ENCODE assay signal across 19 cellular contexts in genomic region chr7:90599038-90599437, GRCh38. TPM values are rescaled to one million over a fixed set of nuclear protein-coding genes. Genes with fewer than 3 reads are reported as not detected.
A peak's percentile ranks its signal among the peaks of the same experiment; 100 is the strongest.
DNase-seq lines count a peak whose midpoint lies in the region; ATAC-seq and TF ChIP-seq lines count a peak whose summit lies in the region.
"Had no signal": no experiment of that assay in that cellular context is flagged by ENCODE, and none has a peak within 500 bp of the region (broad histone marks: within the 10 kb centered on the region; RNA-seq: fewer than 3 reads in every experiment).

No MANE protein-coding gene starts in this region.

- peak overlapping the region; percentile 28; the same call in 1 of the 2 replicates for H3K4me2 ChIP-seq in BLaER1
- H3K4me2 ChIP-seq: PC-9 had no signal

- TF ChIP-seq CTCF in NB4 (IDR thresholded peaks at IDR 0.05; ENCODE audit: low read depth, low read length) (no peak), brain microvascular endothelial cell (IDR thresholded peaks at IDR 0.05; ENCODE audit: low read depth, low read length, missing control alignments) (no peak), neural crest cell (conservative IDR thresholded peaks at IDR 0.05) (no peak), GM10248 (IDR thresholded peaks at IDR 0.05; ENCODE audit: control extremely low read depth, extremely low read depth, low read depth, missing control alignments) (no peak)
- TF ChIP-seq CTCF in CD4-positive, alpha-beta T cell (IDR thresholded peaks at IDR 0.05): no peak

- DNase-seq in NB4 (ENCODE audit: low read depth): peak; percentile 31
- DNase-seq in brain microvascular endothelial cell: peak; percentile 31
- no peak for DNase-seq in neural crest cell (ENCODE audit: low read depth, low spot score)
- DNase-seq in GM10248 (ENCODE audit: extremely low spot score): no peak
- DNase-seq in CD4-positive, alpha-beta T cell: no peak
- no peak for DNase-seq in activated CD4-positive, alpha-beta memory T cell treated with anti-CD3 and anti-CD28 coated beads, Interleukin-2, amount 10 ng/mL, durations not matched to agents 7 days and 5 days
- DNase-seq: activated CD4-positive, alpha-beta T cell treated with anti-CD3 and anti-CD28 coated beads, Interleukin-2, amount 50 U/mL, for 1 hour; activated naive CD4-positive, alpha-beta T cell treated with Interleukin-2 at 50 U/mL for 16 hours; activated T-cell treated with anti-CD3 and anti-CD28 coated beads for 4 hours; head of caudate nucleus; KG1; NCI-H2171; NCI-H748 treated with DMSO at 0.1 percent for 48 hours; PC-9 had no signal

- H4K20me1 ChIP-seq in BLaER1: peaks cover 19% of the 10 kb centered on the region; the same call in 1 of the 2 replicates

- no peak overlapping the region for H3K4me3 ChIP-seq in BLaER1
- H3K4me3 ChIP-seq in NB4 (ENCODE audit: low read depth, low read length): peak overlapping the region; percentile 19
- H3K4me3 ChIP-seq in brain microvascular endothelial cell (ENCODE audit: low read depth, low read length): no peak overlapping the region
- H3K4me3 ChIP-seq: PC-9, right atrium auricular region had no signal

- no peaks in the 10 kb centered on the region for H3K27me3 ChIP-seq in BLaER1
- H3K27me3 ChIP-seq in brain microvascular endothelial cell (replicated peaks): no peaks in the 10 kb centered on the region
- H3K27me3 ChIP-seq in CD4-positive, alpha-beta T cell (ENCODE audit: control insufficient read depth, insufficient read depth, low read length): peaks cover 25% of the 10 kb centered on the region
- H3K27me3 ChIP-seq: right atrium auricular region had no signal

- peaks cover 34% of the 10 kb centered on the region for H3K4me1 Mint-ChIP-seq in neural crest cell
- H3K4me1 Mint-ChIP-seq in CD4-positive, alpha-beta T cell (ENCODE audit: low read depth): peaks cover 21% of the 10 kb centered on the region
- peaks cover 11% of the 10 kb centered on the region for H3K4me1 Mint-ChIP-seq in activated CD4-positive, alpha-beta memory T cell treated with anti-CD3 and anti-CD28 coated beads, Interleukin-2, amount 10 ng/mL, durations not matched to agents 7 days and 5 days

- H3K9me3 Mint-ChIP-seq in neural crest cell: no peaks in the 10 kb centered on the region
- no peaks in the 10 kb centered on the region for H3K9me3 Mint-ChIP-seq in CD4-positive, alpha-beta T cell
- no peaks in the 10 kb centered on the region for H3K9me3 Mint-ChIP-seq in activated CD4-positive, alpha-beta memory T cell treated with anti-CD3 and anti-CD28 coated beads, Interleukin-2, amount 10 ng/mL, durations not matched to agents 7 days and 5 days
- H3K9me3 Mint-ChIP-seq: memory B cell had no signal

- intact Hi-C loops in CD4-positive, alpha-beta T cell (cut with DNase I, micrococcal nuclease): no loop called here

- in situ Hi-C loops in brain microvascular endothelial cell (cut with HindIII; ENCODE audit: low pct_ligation_motif_present, low sequenced_read_pairs): no loop called here

- no peaks in the 10 kb centered on the region for H3K27me3 Mint-ChIP-seq in neural crest cell (ENCODE audit: low read depth)
- H3K27me3 Mint-ChIP-seq in CD4-positive, alpha-beta T cell: peaks cover 70% of the 10 kb centered on the region
- peaks cover 40% of the 10 kb centered on the region for H3K27me3 Mint-ChIP-seq in activated CD4-positive, alpha-beta memory T cell treated with anti-CD3 and anti-CD28 coated beads, Interleukin-2, amount 10 ng/mL, durations not matched to agents 7 days and 5 days
- H3K27me3 Mint-ChIP-seq: memory B cell had no signal

- no peak overlapping the region for H3K27ac Mint-ChIP-seq in neural crest cell (ENCODE audit: unreplicated experiment)
- H3K27ac Mint-ChIP-seq in CD4-positive, alpha-beta T cell: no peak overlapping the region
- H3K27ac Mint-ChIP-seq in activated CD4-positive, alpha-beta memory T cell treated with anti-CD3 and anti-CD28 coated beads, Interleukin-2, amount 10 ng/mL, durations not matched to agents 7 days and 5 days: no peak overlapping the region
- H3K27ac Mint-ChIP-seq: memory B cell had no signal

- H3K9ac ChIP-seq in BLaER1: no peak overlapping the region

- no peak for ATAC-seq in HG03378 (IDR thresholded peaks at IDR 0.05; ENCODE audit: unreplicated experiment)
- no peak for ATAC-seq in CD4-positive, alpha-beta T cell (ENCODE audit: poor library complexity)

- H3K4me1 ChIP-seq in BLaER1: peaks cover 44% of the 10 kb centered on the region

- H3K27ac ChIP-seq in BLaER1: no peak overlapping the region
- H3K27ac ChIP-seq in brain microvascular endothelial cell: peak overlapping the region; percentile 42
- H3K27ac ChIP-seq in CD4-positive, alpha-beta T cell (ENCODE audit: low read depth, low read length): no peak overlapping the region
- H3K27ac ChIP-seq: PC-9, right atrium auricular region had no signal

- peaks cover 7% of the 10 kb centered on the region; the same call in 1 of the 2 replicates for H3K9me3 ChIP-seq in BLaER1
- H3K9me3 ChIP-seq in CD4-positive, alpha-beta T cell (ENCODE audit: control insufficient read depth, low read length): no peaks in the 10 kb centered on the region
- H3K9me3 ChIP-seq: right atrium auricular region had no signal

- TF ChIP-seq POLR2A in NB4 (IDR thresholded peaks at IDR 0.05; ENCODE audit: extremely low read depth, insufficient read length): no peak

- H3K4me3 Mint-ChIP-seq in neural crest cell: peak overlapping the region; percentile 52
- H3K4me3 Mint-ChIP-seq in CD4-positive, alpha-beta T cell: no peak overlapping the region
- no peak overlapping the region for H3K4me3 Mint-ChIP-seq in activated CD4-positive, alpha-beta memory T cell treated with anti-CD3 and anti-CD28 coated beads, Interleukin-2, amount 10 ng/mL, durations not matched to agents 7 days and 5 days
- H3K4me3 Mint-ChIP-seq: memory B cell had no signal

- CTCF ChIA-PET in GM10248 (lab: Yijun Ruan, JAX): interaction anchor here (1.0 kb wide), 1 partner anchor 30 kb away, joined by 3 read pairs; no protein-coding TSS in a partner anchor
- CTCF ChIA-PET in CD4-positive, alpha-beta T cell (lab: Charles Lee): interaction anchor here (0.7 kb wide), 1 partner anchor 147 kb away, joined by 3 read pairs; no protein-coding TSS in a partner anchor
- CTCF ChIA-PET in activated CD4-positive, alpha-beta memory T cell treated with anti-CD3 and anti-CD28 coated beads, Interleukin-2, amount 10 ng/mL, durations not matched to agents 7 days and 5 days (lab: Charles Lee): no interaction called here

- H3K36me3 ChIP-seq in BLaER1 (peaks cover 10% of the 10 kb centered on the region; the same call in 1 of the 2 replicates), brain microvascular endothelial cell (replicated peaks) (no peaks in the 10 kb centered on the region)
- H3K36me3 ChIP-seq: right atrium auricular region had no signal

- H3K36me3 Mint-ChIP-seq in neural crest cell (ENCODE audit: low read depth): no peaks in the 10 kb centered on the region
- H3K36me3 Mint-ChIP-seq in CD4-positive, alpha-beta T cell (ENCODE audit: low read depth): no peaks in the 10 kb centered on the region
- no peaks in the 10 kb centered on the region for H3K36me3 Mint-ChIP-seq in activated CD4-positive, alpha-beta memory T cell treated with anti-CD3 and anti-CD28 coated beads, Interleukin-2, amount 10 ng/mL, durations not matched to agents 7 days and 5 days (ENCODE audit: low read depth)
- H3K36me3 Mint-ChIP-seq: memory B cell had no signal

- POLR2A ChIA-PET in GM10248 (lab: Yijun Ruan, JAX): no interaction called here
- POLR2A ChIA-PET in CD4-positive, alpha-beta T cell (lab: Charles Lee): no interaction called here
- POLR2A ChIA-PET in activated CD4-positive, alpha-beta memory T cell treated with anti-CD3 and anti-CD28 coated beads, Interleukin-2, amount 10 ng/mL, durations not matched to agents 7 days and 5 days (lab: Charles Lee): no interaction called here

RNA-seq across cellular contexts. Expression of gene CDK14, which starts 2.9 kb away (rescaled TPM):
- 42.2 and 49.6 TPM in 2 replicates for total RNA-seq in neural crest cell
- under 1 TPM; 0.45 to 0.47 TPM for total RNA-seq in CD4-positive, alpha-beta T cell
- total RNA-seq in activated CD4-positive, alpha-beta memory T cell treated with anti-CD3 and anti-CD28 coated beads, Interleukin-2, amount 10 ng/mL, durations not matched to agents 7 days and 5 days: not detected
- total RNA-seq: G401 had no signal

Comparison
In these comparisons a context has a peak if more than half of its experiments do, and no peak if none do; other contexts are left out.
1. DNase-seq: peak in NB4 (single experiment) and brain microvascular endothelial cell (single experiment); none in neural crest cell (single experiment), GM10248 (single experiment), CD4-positive, alpha-beta T cell (0 of 10) and activated CD4-positive, alpha-beta memory T cell treated with anti-CD3 and anti-CD28 coated beads, Interleukin-2, amount 10 ng/mL, durations not matched to agents 7 days and 5 days (single experiment).
2. RNA of gene CDK14, which starts 2.9 kb away (total RNA-seq): 42.2 to 49.6 TPM in neural crest cell; 0.45 to 0.47 TPM in CD4-positive, alpha-beta T cell and not detected in activated CD4-positive, alpha-beta memory T cell treated with anti-CD3 and anti-CD28 coated beads, Interleukin-2, amount 10 ng/mL, durations not matched to agents 7 days and 5 days; every median in the first group is over 10 times any median in the second.